In genomic region chr7:1159231-1159630, GRCh38 we compare ENCODE assay signal across 8 cellular contexts. TPM values are rescaled to one million over a fixed set of nuclear protein-coding genes. Genes with fewer than 3 reads are reported as not detected.
DNase-seq lines count a peak whose midpoint lies in the region; ATAC-seq and TF ChIP-seq lines count a peak whose summit lies in the region.
"Not testable (repeated sequence)": the region's sequence is repeated elsewhere in the genome, so short reads cannot be mapped to it uniquely, and the experiment has no call there.

No MANE protein-coding gene starts in this region.

- H4K8ac ChIP-seq in mesendoderm (ENCODE audit: low read depth, low read length), result not testable (repeated sequence)

- POLR2A ChIA-PET in activated CD8-positive, alpha-beta T cell treated with anti-CD3 and anti-CD28 coated beads for 36 hours (lab: Charles Lee), result interaction anchor here (0.6 to 2.4 kb wide), 2 partner anchors 21 to 443 kb away, joined by 3 to 12 read pairs; a partner anchor contains a TSS

- peaks cover 17% of the 10 kb centered on the region; the same call in 1 of the 2 replicates for H4K20me1 ChIP-seq in DND-41 (ENCODE audit: insufficient read depth, low read length)

- H3K4ac ChIP-seq in mesendoderm (ENCODE audit: low read depth, low read length), result not testable (repeated sequence)

- H3K9me3 Mint-ChIP-seq in activated CD8-positive, alpha-beta T cell treated with anti-CD3 and anti-CD28 coated beads for 36 hours; type B pancreatic cell: not testable (repeated sequence)

- not testable (repeated sequence) for TF ChIP-seq CTCF in DND-41 (IDR thresholded peaks at IDR 0.05; ENCODE audit: borderline replicate concordance, extremely low read depth, low read length, poor library complexity, severe bottlenecking); NB4 (IDR thresholded peaks at IDR 0.05; ENCODE audit: low read depth, low read length); activated CD8-positive, alpha-beta T cell treated with anti-CD3 and anti-CD28 coated beads for 36 hours (IDR thresholded peaks at IDR 0.05); cardiac fibroblast (IDR thresholded peaks at IDR 0.05; ENCODE audit: low read depth, low read length); gastroesophageal sphincter (IDR thresholded peaks at IDR 0.05); psoas muscle (IDR thresholded peaks at IDR 0.05); type B pancreatic cell (conservative IDR thresholded peaks at IDR 0.05)

- not testable (repeated sequence) for H2AK5ac ChIP-seq in mesendoderm (ENCODE audit: low read length)

- H4K5ac ChIP-seq in mesendoderm (ENCODE audit: low read length), result not testable (repeated sequence)

- H3K4me3 ChIP-seq in DND-41 (ENCODE audit: low read depth in 1 of 2, low read length in 2 of 2), result peak overlapping the region; percentile 54 to 98; a peak in 3 of 4 replicates
- H3K4me3 ChIP-seq in NB4 (ENCODE audit: low read depth, low read length), result peak overlapping the region; percentile 98
- peak overlapping the region; percentile 99 to 100 for H3K4me3 ChIP-seq in cardiac fibroblast (replicated peaks in 1 of 2; ENCODE audit: low read depth in 2 of 2, low read length in 2 of 2)
- peak overlapping the region; percentile 57 to 98 for H3K4me3 ChIP-seq in gastroesophageal sphincter
- peak overlapping the region; percentile 48 for H3K4me3 ChIP-seq in mesendoderm (ENCODE audit: low read length)
- peak overlapping the region; percentile 80 for H3K4me3 ChIP-seq in psoas muscle

- H3K23ac ChIP-seq in mesendoderm (ENCODE audit: low read length), result not testable (repeated sequence)

- H3K9me3 ChIP-seq in DND-41 (ENCODE audit: insufficient read depth, low read length, severe bottlenecking); gastroesophageal sphincter; psoas muscle: not testable (repeated sequence)

- H3K9ac ChIP-seq in DND-41 (ENCODE audit: low read depth, low read length) (peak overlapping the region; percentile 91), mesendoderm (ENCODE audit: low read length) (peak overlapping the region; percentile 66)

- not testable (repeated sequence) for H2AFZ ChIP-seq in DND-41 (ENCODE audit: low read depth, low read length)

- H3K4me2 ChIP-seq in DND-41 (ENCODE audit: insufficient read depth, low read length) (peak overlapping the region; percentile 92), mesendoderm (ENCODE audit: low read length) (peak overlapping the region; percentile 80)

- H3K36me3 Mint-ChIP-seq in activated CD8-positive, alpha-beta T cell treated with anti-CD3 and anti-CD28 coated beads for 36 hours (ENCODE audit: low read depth), result peaks cover 23% of the 10 kb centered on the region
- H3K36me3 Mint-ChIP-seq in type B pancreatic cell, result not testable (repeated sequence)

- H3K27ac ChIP-seq in DND-41 (ENCODE audit: low read length) (peak overlapping the region; percentile 53; the same call in 1 of the 2 replicates), gastroesophageal sphincter (peak overlapping the region in 2 of 4 donors; percentile 95 to 99), psoas muscle (peak overlapping the region; percentile 55)
- H3K27ac ChIP-seq in mesendoderm (ENCODE audit: low read depth, low read length), result not testable (repeated sequence)

- ATAC-seq in DND-41 (ENCODE audit: insufficient read depth, low read depth); activated CD8-positive, alpha-beta T cell treated with anti-CD3 and anti-CD28 coated beads for 36 hours; gastroesophageal sphincter; psoas muscle: not testable (repeated sequence)

- TF ChIP-seq POLR2A in NB4 (IDR thresholded peaks at IDR 0.05; ENCODE audit: extremely low read depth, insufficient read length); gastroesophageal sphincter (IDR thresholded peaks at IDR 0.05): not testable (repeated sequence)

- WGBS in gastroesophageal sphincter (ENCODE audit: low coverage in 1 of 2), 2 donors, result no CpG with 5 or more reads among the region's 26 CpGs
- WGBS in mesendoderm (ENCODE audit: extremely low coverage, insufficient coverage, low lambda C conversion rate), result no CpG with 5 or more reads among the region's 26 CpGs
- 6 to 10% (median 6%) methylated on average over 13 to 25 of the region's 26 CpGs for WGBS in psoas muscle, 3 donors

- not testable (repeated sequence) for H3K79me1 ChIP-seq in mesendoderm (ENCODE audit: low read length)

- not testable (repeated sequence) for H3K27me3 ChIP-seq in DND-41 (ENCODE audit: insufficient read depth, low read length, poor library complexity); gastroesophageal sphincter; mesendoderm (ENCODE audit: insufficient read depth, low read length, poor library complexity); psoas muscle (ENCODE audit: insufficient read depth in 3 of 3, low read length in 2 of 3)

- peak overlapping the region; percentile 84 for H3K27ac Mint-ChIP-seq in activated CD8-positive, alpha-beta T cell treated with anti-CD3 and anti-CD28 coated beads for 36 hours
- peak overlapping the region; percentile 84 for H3K27ac Mint-ChIP-seq in type B pancreatic cell

- H3K27me3 Mint-ChIP-seq in activated CD8-positive, alpha-beta T cell treated with anti-CD3 and anti-CD28 coated beads for 36 hours; type B pancreatic cell: not testable (repeated sequence)

- H3K79me2 ChIP-seq in DND-41 (ENCODE audit: insufficient read depth, low read length), result peaks cover 50% of the 10 kb centered on the region
- H3K79me2 ChIP-seq in mesendoderm (ENCODE audit: control insufficient read depth, insufficient read depth, low read length), result peaks cover 18% of the 10 kb centered on the region

- H3K4me1 ChIP-seq in DND-41 (ENCODE audit: insufficient read depth, low read length), result peaks cover 34% of the 10 kb centered on the region
- H3K4me1 ChIP-seq in gastroesophageal sphincter, result peaks cover 0 to 30% (median 16%) of the 10 kb centered on the region in 3 donors
- H3K4me1 ChIP-seq in mesendoderm (ENCODE audit: control insufficient read depth, low read depth, low read length), result not testable (repeated sequence)
- peaks cover 14% of the 10 kb centered on the region for H3K4me1 ChIP-seq in psoas muscle

- H3K56ac ChIP-seq in mesendoderm (ENCODE audit: low read length), result peak overlapping the region; percentile 74

- TF ChIP-seq EP300 in gastroesophageal sphincter (IDR thresholded peaks at IDR 0.05), result not testable (repeated sequence)

- H3K18ac ChIP-seq in mesendoderm (ENCODE audit: low read length), result not testable (repeated sequence)

- intact Hi-C loops in activated CD8-positive, alpha-beta T cell treated with anti-CD3 and anti-CD28 coated beads for 36 hours (cut with micrococcal nuclease); psoas muscle (cut with DNase I): not testable (repeated sequence)

- H3K4me1 Mint-ChIP-seq in activated CD8-positive, alpha-beta T cell treated with anti-CD3 and anti-CD28 coated beads for 36 hours (ENCODE audit: low read depth), result peaks cover 24% of the 10 kb centered on the region
- H3K4me1 Mint-ChIP-seq in type B pancreatic cell (ENCODE audit: unreplicated experiment), result peaks cover 17% of the 10 kb centered on the region

- not testable (repeated sequence) for H2BK120ac ChIP-seq in mesendoderm (ENCODE audit: low read depth, low read length)

- not testable (repeated sequence) for DNase-seq in DND-41; NB4 (ENCODE audit: low read depth); activated CD8-positive, alpha-beta T cell treated with anti-CD3 and anti-CD28 coated beads for 36 hours; cardiac fibroblast (ENCODE audit: low read depth in 2 of 2); mesendoderm; type B pancreatic cell (ENCODE audit: extremely low spot score, unreplicated experiment)
- DNase-seq in psoas muscle, result peak in 1 of 2 donors; percentile 53

- CTCF ChIA-PET in activated CD8-positive, alpha-beta T cell treated with anti-CD3 and anti-CD28 coated beads for 36 hours (lab: Charles Lee), result interaction anchor here (1.0 to 2.6 kb wide), 4 partner anchors 11 to 166 kb away, joined by 3 to 10 read pairs (median 6); a partner anchor contains a TSS

- not testable (repeated sequence) for H2BK15ac ChIP-seq in mesendoderm (replicated peaks; ENCODE audit: low read depth)

- H3K4me3 Mint-ChIP-seq in activated CD8-positive, alpha-beta T cell treated with anti-CD3 and anti-CD28 coated beads for 36 hours, result peak overlapping the region; percentile 87
- H3K4me3 Mint-ChIP-seq in type B pancreatic cell, result peak overlapping the region; percentile 89

- not testable (repeated sequence) for H2BK5ac ChIP-seq in mesendoderm (ENCODE audit: low read length)

- H3K36me3 ChIP-seq in DND-41 (ENCODE audit: insufficient read depth, low read length), result peaks cover 54% of the 10 kb centered on the region
- peaks cover 0 to 54% of the 10 kb centered on the region in 2 donors for H3K36me3 ChIP-seq in gastroesophageal sphincter
- not testable (repeated sequence) for H3K36me3 ChIP-seq in mesendoderm (ENCODE audit: control insufficient read depth, insufficient read depth, low read length)
- H3K36me3 ChIP-seq in psoas muscle (ENCODE audit: insufficient read depth in 1 of 2, low read depth in 1 of 2), result peaks cover 0 to 58% of the 10 kb centered on the region in 2 donors

RNA-seq across cellular contexts. Expression of gene ZFAND2A, which starts 0.8 kb away (rescaled TPM):
- total RNA-seq in activated CD8-positive, alpha-beta T cell treated with anti-CD3 and anti-CD28 coated beads for 36 hours, result 10 to 100 TPM; 22.1 to 23.5 TPM
- 10 to 100 TPM; 19.1 to 28.0 (median 24.0) TPM for total RNA-seq in gastroesophageal sphincter
- 10.0 TPM for polyA plus RNA-seq in mesendoderm (2013, experiment 1 of 2)
- 10.5 TPM for polyA plus RNA-seq in mesendoderm (2013, experiment 2 of 2)
- total RNA-seq in psoas muscle, result 10 to 100 TPM in 1 of 4 donors, 1 to 10 TPM in 3; 5.7 to 18.4 (median 8.9) TPM
- 10 to 100 TPM; 27.4 to 61.1 (median 57.2) TPM for polyA plus RNA-seq in psoas muscle
- total RNA-seq in type B pancreatic cell (ENCODE audit: low replicate concordance), result 16.1 and 19.4 TPM in 2 replicates

Comparison
In these comparisons a context has a peak if more than half of its experiments do, and no peak if none do; other contexts are left out.
1. H3K4me3 ChIP-seq: peak in every context shown above with its lines; median percentile 100 in cardiac fibroblast; 98 in NB4; 80 in psoas muscle; 78 in gastroesophageal sphincter; 76 in DND-41; 48 in mesendoderm.